Comparison of ENCODE assay signal across 19 cellular contexts in genomic region chr13:111313911-111314425, GRCh38. TPM values are rescaled to one million over a fixed set of nuclear protein-coding genes. Genes with fewer than 3 reads are reported as not detected.
A peak's percentile ranks its signal among the peaks of the same experiment; 100 is the strongest.
DNase-seq lines count a peak whose midpoint lies in the region; ATAC-seq, FAIRE-seq and TF ChIP-seq lines count a peak whose summit lies in the region.
"Had no signal": no experiment of that assay in that cellular context is flagged by ENCODE, and none has a peak within 500 bp of the region (broad histone marks: within the 10 kb centered on the region; RNA-seq: fewer than 3 reads in every experiment).

No MANE protein-coding gene starts in this region.

- FAIRE-seq in HepG2 (lab: Jason Lieb, UNC), result no peak
- FAIRE-seq: A204.1, GM12878, GM18507 had no signal

- no peak overlapping the region for H3K4me2 ChIP-seq in HepG2 (ENCODE audit: low read depth, low read length)
- no peak overlapping the region for H3K4me2 ChIP-seq in neuronal stem cell (ENCODE audit: insufficient read depth, low read length, poor library complexity, severe bottlenecking)
- H3K4me2 ChIP-seq: GM23338 had no signal

- H3K9ac ChIP-seq in HepG2 (ENCODE audit: insufficient read depth, low read depth, low read length), result no peak overlapping the region
- H3K9ac ChIP-seq in neuronal stem cell (ENCODE audit: low read depth, low read length, poor library complexity), result no peak overlapping the region

- H3K9me3 ChIP-seq in HepG2 (ENCODE audit: low read length) (peaks cover 7% of the 10 kb centered on the region; the same call in 1 of the 2 replicates), right lobe of liver (no peaks in the 10 kb centered on the region), neuronal stem cell (replicated peaks in 1 of 2; ENCODE audit: control insufficient read depth in 2 of 2, insufficient read depth in 1 of 2, low read depth in 1 of 2, low read length in 2 of 2) (peaks cover 18 to 20% of the 10 kb centered on the region in 2 donors)

- TF ChIP-seq CTCF in HepG2 (CRISPR knock-in tag; IDR thresholded peaks at IDR 0.05) (no peak), right lobe of liver (IDR thresholded peaks at IDR 0.05) (no peak), chondrocyte (IDR thresholded peaks at IDR 0.05) (no peak), type B pancreatic cell (conservative IDR thresholded peaks at IDR 0.05) (no peak)

- H3K79me2 ChIP-seq in HepG2 (ENCODE audit: insufficient read depth, low read length), result no peaks in the 10 kb centered on the region

- DNase-seq in HepG2 (ENCODE audit: low spot score) (no peak), right lobe of liver (no peak), chondrocyte (ENCODE audit: low spot score) (no peak), neuronal stem cell (ENCODE audit: low spot score) (no peak), type B pancreatic cell (ENCODE audit: extremely low spot score, unreplicated experiment) (peak; percentile 58), NCI-H1417 (lab: John Stamatoyannopoulos, UW) (no peak)
- DNase-seq: C1 segment of cervical spinal cord; Calu3; CD4-positive, alpha-beta T cell; DMS 273 treated with DMSO at 0.1 percent for 48 hours; H7 had no signal

- H3K4ac ChIP-seq in neuronal stem cell (ENCODE audit: low read length), result no peak overlapping the region

- no peak overlapping the region for H4K8ac ChIP-seq in neuronal stem cell (ENCODE audit: low read depth, low read length)

- H2BK12ac ChIP-seq in neuronal stem cell (ENCODE audit: low read length), result no peak overlapping the region

- no peak overlapping the region for H4K91ac ChIP-seq in neuronal stem cell (ENCODE audit: low read depth, low read length, poor library complexity)

- peaks cover 3% of the 10 kb centered on the region for H3K79me1 ChIP-seq in neuronal stem cell (ENCODE audit: low read depth, low read length)

- CTCF ChIA-PET in HepG2 (lab: Yijun Ruan, JAX; ENCODE audit: low intra/inter-chr PET ratio, low total read pairs), result no interaction called here

- peak overlapping the region; percentile 52 for H2AK5ac ChIP-seq in neuronal stem cell (ENCODE audit: low read depth, low read length)

- WGBS in HepG2 (ENCODE audit: low lambda C conversion rate), result 87% methylated on average over 14 of the region's 14 CpGs
- 100% methylated on average over 2 of the region's 14 CpGs for WGBS in right lobe of liver (ENCODE audit: insufficient coverage, low coverage, low lambda C conversion rate, missing lambda C conversion rate)
- no CpG with 5 or more reads among the region's 14 CpGs for WGBS in neuronal stem cell (ENCODE audit: extremely low coverage in 2 of 2, insufficient read length in 2 of 2, insufficient replicate concordance in 1 of 2), 2 donors

- H2AFZ ChIP-seq in HepG2 (ENCODE audit: low read length), result no peak overlapping the region
- H2AFZ ChIP-seq in neuronal stem cell (ENCODE audit: low read length), result no peak overlapping the region
- H2AFZ ChIP-seq: GM23338 had no signal

- H2BK5ac ChIP-seq in neuronal stem cell (ENCODE audit: low read length), result no peak overlapping the region

- POLR2A ChIA-PET in HepG2 (lab: Yijun Ruan, JAX), result no interaction called here

- no peak overlapping the region for H2BK120ac ChIP-seq in neuronal stem cell (ENCODE audit: low read depth, low read length)

- H3K4me1 Mint-ChIP-seq in chondrocyte (ENCODE audit: low read depth) (peaks cover 27% of the 10 kb centered on the region), type B pancreatic cell (ENCODE audit: unreplicated experiment) (no peaks in the 10 kb centered on the region)
- H3K4me1 Mint-ChIP-seq: B cell, GM23338 had no signal

- intact Hi-C loops in HepG2 (cut with micrococcal nuclease; ENCODE audit: unreplicated experiment) (no loop called here), right lobe of liver (cut with DNase I) (no loop called here)

- H2BK15ac ChIP-seq in neuronal stem cell (ENCODE audit: low read length), result no peak overlapping the region

- H3K4me3 ChIP-seq in HepG2 (replicated peaks in 1 of 3; ENCODE audit: insufficient read depth in 1 of 3, low read depth in 2 of 3, low read length in 3 of 3) (no peak overlapping the region), right lobe of liver (no peak overlapping the region), neuronal stem cell (ENCODE audit: low read length in 2 of 2) (no peak overlapping the region)
- H3K4me3 ChIP-seq: GM12878, GM23338 had no signal

- H3K36me3 ChIP-seq in HepG2 (replicated peaks in 1 of 2; ENCODE audit: control insufficient read depth in 1 of 2, insufficient read depth in 2 of 2, low read length in 2 of 2) (no peaks in the 10 kb centered on the region; a peak in 1 of 5 replicates), right lobe of liver (no peaks in the 10 kb centered on the region), neuronal stem cell (replicated peaks in 1 of 2; ENCODE audit: control insufficient read depth in 2 of 2, insufficient read depth in 2 of 2, low read length in 2 of 2) (peaks cover 4 to 15% of the 10 kb centered on the region in 2 donors)

- TF ChIP-seq EP300 in HepG2 (IDR thresholded peaks at IDR 0.05; ENCODE audit: low read depth in 2 of 2, low read length in 2 of 2) (no peak), HepG2 (CRISPR knock-in tag; IDR thresholded peaks at IDR 0.05; ENCODE audit: borderline replicate concordance) (no peak)

- no peaks in the 10 kb centered on the region for H3K27me3 Mint-ChIP-seq in chondrocyte (ENCODE audit: low read depth)
- H3K27me3 Mint-ChIP-seq in type B pancreatic cell, result no peaks in the 10 kb centered on the region
- H3K27me3 Mint-ChIP-seq: B cell; CD4-positive, alpha-beta T cell had no signal

- peak overlapping the region; percentile 19 for H3K18ac ChIP-seq in neuronal stem cell (ENCODE audit: low read length)

- no peak for TF ChIP-seq POLR2A in HepG2 (IDR thresholded peaks at IDR 0.05; ENCODE audit: insufficient read depth in 1 of 2, low read depth in 2 of 2, low read length in 2 of 2)
- TF ChIP-seq POLR2A in right lobe of liver (IDR thresholded peaks at IDR 0.05), result no peak

- H3K4me3 Mint-ChIP-seq in chondrocyte (ENCODE audit: unreplicated experiment) (no peak overlapping the region), type B pancreatic cell (no peak overlapping the region)
- H3K4me3 Mint-ChIP-seq: B cell; CD4-positive, alpha-beta T cell; GM23338 had no signal

- H3K4me1 ChIP-seq in HepG2 (ENCODE audit: insufficient read depth, low read length), result no peaks in the 10 kb centered on the region
- H3K4me1 ChIP-seq in right lobe of liver, result no peaks in the 10 kb centered on the region
- H3K4me1 ChIP-seq in neuronal stem cell (ENCODE audit: control insufficient read depth in 2 of 2, insufficient read depth in 1 of 2, low read depth in 1 of 2, low read length in 2 of 2), result peaks cover 0 to 2% of the 10 kb centered on the region in 2 donors

- no peak overlapping the region for H3K14ac ChIP-seq in neuronal stem cell (ENCODE audit: low read length)

- ATAC-seq in HepG2 (no peak), right lobe of liver (no peak), HG03139 (IDR thresholded peaks at IDR 0.05; ENCODE audit: unreplicated experiment) (no peak)
- ATAC-seq: GM12878, GM23338 had no signal

- H3K27ac Mint-ChIP-seq in chondrocyte (ENCODE audit: unreplicated experiment) (peak overlapping the region; percentile 45), type B pancreatic cell (peak overlapping the region; percentile 58)
- H3K27ac Mint-ChIP-seq: B cell; CD4-positive, alpha-beta T cell; GM23338 had no signal

- H3K9me3 Mint-ChIP-seq in chondrocyte (ENCODE audit: low read depth) (peaks cover 6% of the 10 kb centered on the region), type B pancreatic cell (peaks cover 19% of the 10 kb centered on the region)

- H3K27me3 ChIP-seq in HepG2 (ENCODE audit: control insufficient read depth in 1 of 2, insufficient read depth in 2 of 2, low read length in 2 of 2), result no peaks in the 10 kb centered on the region
- H3K27me3 ChIP-seq in right lobe of liver, result no peaks in the 10 kb centered on the region
- H3K27me3 ChIP-seq in neuronal stem cell (ENCODE audit: control insufficient read depth in 3 of 3, insufficient read depth in 3 of 3, low read depth in 1 of 3, low read length in 3 of 3), result no peaks in the 10 kb centered on the region

- no TSS peak for BruUV-seq in HepG2 (replicated peaks; lab: Mats Ljungman, UMichigan)

- H4K20me1 ChIP-seq in HepG2 (ENCODE audit: insufficient read depth, low read length), result no peaks in the 10 kb centered on the region

- in situ Hi-C loops in HepG2 (cut with HindIII; ENCODE audit: extremely low pct_ligation_motif_present, low pct_unique_long_range_greater_than_20kb), result no loop called here

- no peak for TF ChIP-seq RAD21 in HepG2 (CRISPR knock-in tag; IDR thresholded peaks at IDR 0.05)

- H3K36me3 Mint-ChIP-seq in chondrocyte (ENCODE audit: low read depth) (peaks cover 48% of the 10 kb centered on the region), type B pancreatic cell (peaks cover 45% of the 10 kb centered on the region)

- H3K27ac ChIP-seq in HepG2 (ENCODE audit: extremely low read length, insufficient read depth, low read length) (no peak overlapping the region), right lobe of liver (no peak overlapping the region), neuronal stem cell (replicated peaks; ENCODE audit: low read length) (no peak overlapping the region)

- no peak overlapping the region for H3K23ac ChIP-seq in neuronal stem cell (ENCODE audit: low read depth, low read length, poor library complexity)

RNA-seq across cellular contexts. Expression of gene TEX29, which starts 6.5 kb away (rescaled TPM):
- total RNA-seq in HepG2 (2016; rRNA removed; fragmentation: Illumina TruSeq; extraction: Trizol) (0.22 TPM in 1 of 2 replicates, not detected in the other), right lobe of liver (under 1 TPM in 1 of 6 experiments, not detected in 5; 0.42 TPM), chondrocyte (0.59 to 0.94 TPM (median 0.70 TPM) in 3 replicates), type B pancreatic cell (ENCODE audit: low replicate concordance) (0.62 and 0.92 TPM in 2 replicates)
- total RNA-seq in HepG2 (2016; cell fraction: cytosol; rRNA removed; fragmentation: Illumina TruSeq; extraction: Trizol; ENCODE audit: low read depth), result 0.71 TPM in 1 of 2 replicates, not detected in the other
- total RNA-seq in HepG2 (2016; cell fraction: insoluble cytoplasmic fraction; rRNA removed; fragmentation: Illumina TruSeq; extraction: Trizol), result not detected in 2 replicates
- not detected in 2 replicates for total RNA-seq in HepG2 (2016; cell fraction: membrane; rRNA removed; fragmentation: Illumina TruSeq; extraction: Trizol)
- total RNA-seq in HepG2 (2016; cell fraction: nucleus; rRNA removed; fragmentation: Illumina TruSeq; extraction: Trizol), result 1.2 TPM in 1 of 2 replicates, not detected in the other
- polyA plus RNA-seq in HepG2 (2011; rRNA removed), result 0.12 and 0.34 TPM in 2 replicates
- polyA plus RNA-seq in HepG2 (2011; cell fraction: cytosol; rRNA removed), result 0.10 and 0.12 TPM in 2 replicates
- polyA plus RNA-seq in HepG2 (2011; cell fraction: nucleus; rRNA removed), result 0.62 and 1.8 TPM in 2 replicates
- 0.40 and 1.1 TPM in 2 replicates for polyA plus RNA-seq in HepG2 (2012)
- polyA plus RNA-seq in HepG2 (2016; cell fraction: cytosol; fragmentation: Illumina TruSeq; extraction: Trizol; ENCODE audit: low read depth), result 0.23 and 0.47 TPM in 2 replicates
- polyA plus RNA-seq in HepG2 (2016; cell fraction: insoluble cytoplasmic fraction; fragmentation: Illumina TruSeq; extraction: Trizol; ENCODE audit: low read depth), result not detected in 2 replicates
- 0.26 TPM in 1 of 2 replicates, not detected in the other for polyA plus RNA-seq in HepG2 (2016; cell fraction: membrane; fragmentation: Illumina TruSeq; extraction: Trizol; ENCODE audit: low read depth)
- polyA plus RNA-seq in HepG2 (2016; cell fraction: nucleus; fragmentation: Illumina TruSeq; extraction: Trizol; ENCODE audit: insufficient read depth, low read depth), result 0.83 and 1.0 TPM in 2 replicates
- polyA minus RNA-seq in HepG2 (2011; rRNA and poly(A)+ RNA removed; ENCODE audit: low replicate concordance), result not detected in 2 replicates
- polyA minus RNA-seq in HepG2 (2011; cell fraction: cytosol; rRNA and poly(A)+ RNA removed), result not detected in 2 replicates
- not detected in 2 replicates for polyA minus RNA-seq in HepG2 (2011; cell fraction: nucleus; rRNA and poly(A)+ RNA removed)
- polyA plus RNA-seq in neuronal stem cell (2013, experiment 1 of 2), result 0.17 TPM
- polyA plus RNA-seq in neuronal stem cell (2013, experiment 2 of 2), result 0.26 TPM
- total RNA-seq: Calu3, G401, GM12878, GM23338, H7, HT-29 had no signal
